Comparison of ENCODE assay signal across 30 cellular contexts in genomic region chr2:233584210-233584609, GRCh38. TPM values are rescaled to one million over a fixed set of nuclear protein-coding genes. Genes with fewer than 3 reads are reported as not detected.
"Had no signal": no experiment of that assay in that cellular context is flagged by ENCODE, and none has a peak within 500 bp of the region (broad histone marks: within the 10 kb centered on the region; RNA-seq: fewer than 3 reads in every experiment).

No MANE protein-coding gene starts in this region.

- H3K36me3 Mint-ChIP-seq: activated CD4-positive, alpha-beta memory T cell treated with anti-CD3 and anti-CD28 coated beads for 36 hours; activated naive CD4-positive, alpha-beta T cell treated with anti-CD3 and anti-CD28 coated beads, Interleukin-2, amount 10 ng/mL, durations not matched to agents 7 days and 5 days; activated naive CD8-positive, alpha-beta T cell treated with anti-CD3 and anti-CD28 coated beads, Interleukin-2, amount 10 ng/mL, durations not matched to agents 7 days and 5 days; brain had no signal

- H3K4me2 ChIP-seq: hepatocyte had no signal

- H3K27ac Mint-ChIP-seq: activated CD4-positive, alpha-beta memory T cell treated with anti-CD3 and anti-CD28 coated beads for 36 hours; activated CD4-positive, alpha-beta T cell treated with anti-CD3 and anti-CD28 coated beads, Interleukin-2, amount 10 ng/mL, durations not matched to agents 24 days and 14 days; activated naive CD4-positive, alpha-beta T cell treated with anti-CD3 and anti-CD28 coated beads, Interleukin-2, amount 10 ng/mL, durations not matched to agents 7 days and 5 days; activated T-helper 1 cell treated with anti-CD3 and anti-CD28 coated beads, Interleukin-12 subunit alpha, Interleukin-12 subunit beta, Interleukin-2, Interleukin-4 antibody, amounts not matched to agents 30 ng/mL and 10 ng/mL and 1 ng/mL, durations not matched to agents 14 hours and 24 hours and 36 hours; brain; nephron had no signal

- ATAC-seq: effector memory CD8-positive, alpha-beta T cell; gastroesophageal sphincter; right cardiac atrium had no signal

- H3K9me3 Mint-ChIP-seq: activated CD4-positive, alpha-beta memory T cell treated with anti-CD3 and anti-CD28 coated beads for 36 hours; activated naive CD4-positive, alpha-beta T cell treated with anti-CD3 and anti-CD28 coated beads, Interleukin-2, amount 10 ng/mL, durations not matched to agents 7 days and 5 days; activated T-helper 1 cell treated with anti-CD3 and anti-CD28 coated beads, Interleukin-12 subunit alpha, Interleukin-12 subunit beta, Interleukin-2, Interleukin-4 antibody, amounts not matched to agents 30 ng/mL and 10 ng/mL and 1 ng/mL, durations not matched to agents 14 hours and 24 hours and 36 hours; effector memory CD8-positive, alpha-beta T cell had no signal

- H3K27ac ChIP-seq: ascending aorta, gastroesophageal sphincter, hepatocyte, spleen, suprapubic skin, tibial artery, WERI-Rb-1 had no signal

- H3K4me3 Mint-ChIP-seq: activated CD4-positive, alpha-beta T cell treated with anti-CD3 and anti-CD28 coated beads, Interleukin-2, amount 10 ng/mL, durations not matched to agents 24 days and 14 days; activated naive CD4-positive, alpha-beta T cell treated with anti-CD3 and anti-CD28 coated beads, Interleukin-2, amount 10 ng/mL, durations not matched to agents 7 days and 5 days; activated T-helper 1 cell treated with anti-CD3 and anti-CD28 coated beads, Interleukin-12 subunit alpha, Interleukin-12 subunit beta, Interleukin-2, Interleukin-4 antibody, amounts not matched to agents 30 ng/mL and 10 ng/mL and 1 ng/mL, durations not matched to agents 14 hours and 24 hours and 36 hours; brain; effector memory CD8-positive, alpha-beta T cell; nephron had no signal

- H3K4me1 ChIP-seq: ascending aorta, gastroesophageal sphincter, spleen, suprapubic skin, tibial artery had no signal

- H2AFZ ChIP-seq: hepatocyte had no signal

- H3K9me3 ChIP-seq: ascending aorta, gastroesophageal sphincter, spleen, suprapubic skin, tibial artery had no signal

- H3K36me3 ChIP-seq: ascending aorta, gastroesophageal sphincter, spleen, suprapubic skin, tibial artery, WERI-Rb-1 had no signal

- H3K27me3 ChIP-seq: ascending aorta, hepatocyte, spleen, suprapubic skin had no signal

- H3K4me1 Mint-ChIP-seq: activated CD4-positive, alpha-beta T cell treated with anti-CD3 and anti-CD28 coated beads, Interleukin-2, amount 10 ng/mL, durations not matched to agents 24 days and 14 days; activated naive CD4-positive, alpha-beta T cell treated with anti-CD3 and anti-CD28 coated beads, Interleukin-2, amount 10 ng/mL, durations not matched to agents 7 days and 5 days; nephron had no signal

- H3K4me3 ChIP-seq: ascending aorta, gastroesophageal sphincter, hepatocyte, spleen, suprapubic skin, tibial artery had no signal

- DNase-seq: activated CD4-positive, alpha-beta memory T cell treated with anti-CD3 and anti-CD28 coated beads for 36 hours; activated CD4-positive, CD25-positive, alpha-beta regulatory T cell treated with anti-CD3 and anti-CD28 coated beads, Interleukin-2, amount 50 U/mL, for 72 hours; activated CD8-positive, alpha-beta memory T cell treated with anti-CD3 and anti-CD28 coated beads, Interleukin-2, amount 50 U/mL, for 4 hours; activated effector memory CD4-positive, alpha-beta T cell treated with anti-CD3 and anti-CD28 coated beads, Interleukin-2, amount 50 U/mL, for 16 hours; activated naive CD4-positive, alpha-beta T cell treated with anti-CD3 and anti-CD28 coated beads, Interleukin-2, amount 10 ng/mL, durations not matched to agents 7 days and 5 days; activated naive CD8-positive, alpha-beta T cell treated with anti-CD3 and anti-CD28 coated beads, Interleukin-2, amount 10 ng/mL, durations not matched to agents 7 days and 5 days; activated T-cell treated with anti-CD3 and anti-CD28 coated beads, Interleukin-2, amount 50 U/mL, for 1 hour; cortex of kidney; effector memory CD8-positive, alpha-beta T cell; erythroblast; islet precursor cell; mammary epithelial cell; posterior cingulate gyrus; right cardiac atrium; spleen; stimulated activated naive CD4-positive, alpha-beta T cell; tibial artery; WERI-Rb-1 had no signal

- H3K79me2 ChIP-seq: hepatocyte had no signal

RNA-seq across cellular contexts. Expression of gene UGT1A8, which starts 33.2 kb away (rescaled TPM):
- total RNA-seq: activated CD4-positive, alpha-beta memory T cell treated with anti-CD3 and anti-CD28 coated beads for 36 hours; activated CD4-positive, alpha-beta T cell treated with anti-CD3 and anti-CD28 coated beads, Interleukin-2, amount 10 ng/mL, durations not matched to agents 24 days and 14 days; activated CD8-positive, alpha-beta memory T cell treated with anti-CD3 and anti-CD28 coated beads for 36 hours; activated naive CD8-positive, alpha-beta T cell treated with anti-CD3 and anti-CD28 coated beads, Interleukin-2, amount 10 ng/mL, durations not matched to agents 7 days and 5 days; activated T-helper 1 cell treated with anti-CD3 and anti-CD28 coated beads, Interleukin-12 subunit alpha, Interleukin-12 subunit beta, Interleukin-2, Interleukin-4 antibody, amounts not matched to agents 30 ng/mL and 10 ng/mL and 1 ng/mL, durations not matched to agents 14 hours and 24 hours and 36 hours; ascending aorta; cardiac septum; chondrocyte; gastroesophageal sphincter; osteoblast; right cardiac atrium; spleen had no signal

RNA-seq across cellular contexts. Expression of gene UGT1A10, which starts 52.0 kb away (rescaled TPM):
- total RNA-seq: activated CD4-positive, alpha-beta memory T cell treated with anti-CD3 and anti-CD28 coated beads for 36 hours; activated CD4-positive, alpha-beta T cell treated with anti-CD3 and anti-CD28 coated beads, Interleukin-2, amount 10 ng/mL, durations not matched to agents 24 days and 14 days; activated CD8-positive, alpha-beta memory T cell treated with anti-CD3 and anti-CD28 coated beads for 36 hours; activated naive CD8-positive, alpha-beta T cell treated with anti-CD3 and anti-CD28 coated beads, Interleukin-2, amount 10 ng/mL, durations not matched to agents 7 days and 5 days; activated T-helper 1 cell treated with anti-CD3 and anti-CD28 coated beads, Interleukin-12 subunit alpha, Interleukin-12 subunit beta, Interleukin-2, Interleukin-4 antibody, amounts not matched to agents 30 ng/mL and 10 ng/mL and 1 ng/mL, durations not matched to agents 14 hours and 24 hours and 36 hours; ascending aorta; cardiac septum; chondrocyte; hepatocyte; mammary epithelial cell; osteoblast; right cardiac atrium; spleen; suprapubic skin had no signal
